10 cellular contexts compared by ENCODE assay signal in the genomic region with DNA sequence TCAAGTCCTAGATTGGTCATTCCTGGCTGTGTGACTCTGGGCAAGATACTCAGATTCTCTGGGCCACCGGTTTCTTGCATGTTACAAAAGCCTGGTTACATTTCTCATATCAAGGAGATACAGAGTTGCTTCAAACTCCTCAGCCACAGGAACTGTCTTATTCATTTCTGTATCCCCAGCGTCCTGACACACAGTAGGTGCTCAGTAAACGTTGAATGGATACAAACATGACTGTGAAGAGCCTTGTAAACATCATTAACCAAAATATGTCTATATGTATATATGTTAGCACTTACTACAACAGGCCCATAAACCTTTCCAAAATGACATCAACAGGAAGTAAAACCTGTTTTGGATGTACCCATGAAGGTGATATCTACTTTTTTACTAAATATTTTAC. TPM values are rescaled to one million over a fixed set of nuclear protein-coding genes. Genes with fewer than 3 reads are reported as not detected.
A peak's percentile ranks its signal among the peaks of the same experiment; 100 is the strongest.
DNase-seq lines count a peak whose midpoint lies in the region; ATAC-seq, FAIRE-seq and TF ChIP-seq lines count a peak whose summit lies in the region.
"Had no signal": no experiment of that assay in that cellular context is flagged by ENCODE, and none has a peak within 500 bp of the region (broad histone marks: within the 10 kb centered on the region; RNA-seq: fewer than 3 reads in every experiment).

No MANE protein-coding gene starts in this region.

- FAIRE-seq in HepG2 (lab: Jason Lieb, UNC) = no peak
- no peak for FAIRE-seq in astrocyte (lab: Jason Lieb, UNC)
- FAIRE-seq: colon had no signal

- TF ChIP-seq EP300 in HepG2 (IDR thresholded peaks at IDR 0.05; ENCODE audit: low read depth in 2 of 2, low read length in 2 of 2) = no peak
- TF ChIP-seq EP300 in HepG2 (CRISPR knock-in tag; IDR thresholded peaks at IDR 0.05; ENCODE audit: borderline replicate concordance) = no peak

- ATAC-seq in HepG2 (no peak), right lobe of liver (no peak), HG02642 (IDR thresholded peaks at IDR 0.05; ENCODE audit: poor library complexity, unreplicated experiment) (no peak)
- ATAC-seq: activated CD4-positive, CD25-positive, alpha-beta regulatory T cell treated with anti-CD3 and anti-CD28 coated beads, Interleukin-2, amount 50 U/mL, for 24 hours had no signal

- TF ChIP-seq POLR2A in HepG2 (IDR thresholded peaks at IDR 0.05; ENCODE audit: insufficient read depth in 1 of 2, low read depth in 2 of 2, low read length in 2 of 2) = no peak
- no peak for TF ChIP-seq POLR2A in right lobe of liver (IDR thresholded peaks at IDR 0.05)
- no peak for TF ChIP-seq POLR2A in uterus (IDR thresholded peaks at IDR 0.05)

- H3K9me3 ChIP-seq in HepG2 (ENCODE audit: low read length) (no peaks in the 10 kb centered on the region), right lobe of liver (no peaks in the 10 kb centered on the region), astrocyte (ENCODE audit: insufficient read depth, low read depth, low read length) (no peaks in the 10 kb centered on the region), muscle layer of duodenum (ENCODE audit: control insufficient read depth in 1 of 2, low read length in 2 of 2) (no peaks in the 10 kb centered on the region), uterus (no peaks in the 10 kb centered on the region), MG63 (no peaks in the 10 kb centered on the region)

- no peak overlapping the region for H3K9ac ChIP-seq in HepG2 (ENCODE audit: insufficient read depth, low read depth, low read length)
- no peak overlapping the region for H3K9ac ChIP-seq in astrocyte (ENCODE audit: low read length)

- no peak overlapping the region for H3K4me2 ChIP-seq in HepG2 (ENCODE audit: low read depth, low read length)
- H3K4me2 ChIP-seq in astrocyte (ENCODE audit: low read length) = no peak overlapping the region

- no peaks in the 10 kb centered on the region for H3K79me2 ChIP-seq in HepG2 (ENCODE audit: insufficient read depth, low read length)
- peaks cover 28% of the 10 kb centered on the region for H3K79me2 ChIP-seq in astrocyte (ENCODE audit: insufficient read depth, low read length)

- H3K27me3 ChIP-seq in HepG2 (ENCODE audit: control insufficient read depth in 1 of 2, insufficient read depth in 2 of 2, low read length in 2 of 2) (no peaks in the 10 kb centered on the region), right lobe of liver (no peaks in the 10 kb centered on the region), astrocyte (ENCODE audit: insufficient read depth, low read length) (peaks cover 2% of the 10 kb centered on the region), muscle layer of duodenum (ENCODE audit: low read depth, low read length) (no peaks in the 10 kb centered on the region), uterus (no peaks in the 10 kb centered on the region), MG63 (no peaks in the 10 kb centered on the region)

- no peak for TF ChIP-seq RAD21 in HepG2 (CRISPR knock-in tag; IDR thresholded peaks at IDR 0.05)

- TSS peak; percentile 58 for BruUV-seq in HepG2 (replicated peaks; lab: Mats Ljungman, UMichigan)

- CTCF ChIA-PET in HepG2 (lab: Yijun Ruan, JAX; ENCODE audit: low intra/inter-chr PET ratio, low total read pairs) = no interaction called here

- H2AFZ ChIP-seq in HepG2 (ENCODE audit: low read length) = no peak overlapping the region
- no peak overlapping the region for H2AFZ ChIP-seq in astrocyte (ENCODE audit: low read depth, low read length)

- TF ChIP-seq CTCF in HepG2 (CRISPR knock-in tag; IDR thresholded peaks at IDR 0.05) (no peak), right lobe of liver (IDR thresholded peaks at IDR 0.05) (no peak), astrocyte (IDR thresholded peaks at IDR 0.05; ENCODE audit: insufficient read depth, low read depth, low read length) (no peak), uterus (IDR thresholded peaks at IDR 0.05) (no peak)

- H3K4me1 ChIP-seq in HepG2 (ENCODE audit: insufficient read depth, low read length) (peaks cover 32% of the 10 kb centered on the region), right lobe of liver (peaks cover 0 to 21% (median 2%) of the 10 kb centered on the region in 4 donors), astrocyte (ENCODE audit: insufficient read depth, low read length) (peaks cover 11% of the 10 kb centered on the region), muscle layer of duodenum (ENCODE audit: control insufficient read depth in 1 of 2, insufficient read depth in 2 of 2, low read length in 2 of 2) (peaks cover 29 to 41% of the 10 kb centered on the region in 2 donors), uterus (peaks cover 3 to 10% of the 10 kb centered on the region in 2 donors)

- H3K27ac ChIP-seq in HepG2 (ENCODE audit: extremely low read length, insufficient read depth, low read length) (no peak overlapping the region), right lobe of liver (no peak overlapping the region), astrocyte (ENCODE audit: low read depth, low read length) (no peak overlapping the region), muscle layer of duodenum (ENCODE audit: low read length) (peak overlapping the region; percentile 49), uterus (peak overlapping the region; percentile 80 to 94)

- POLR2A ChIA-PET in HepG2 (lab: Yijun Ruan, JAX) = interaction anchor here (0.7 kb wide), 1 partner anchor 45 kb away, joined by 3 read pairs; no protein-coding TSS in a partner anchor

- H3K4me3 ChIP-seq in HepG2 (replicated peaks in 1 of 3; ENCODE audit: insufficient read depth in 1 of 3, low read depth in 2 of 3, low read length in 3 of 3) (no peak overlapping the region), right lobe of liver (no peak overlapping the region), astrocyte (ENCODE audit: insufficient read depth, low read depth, low read length) (no peak overlapping the region), muscle layer of duodenum (ENCODE audit: low read depth in 1 of 2, low read length in 2 of 2) (peak overlapping the region; percentile 88 to 92), uterus (no peak overlapping the region), MG63 (no peak overlapping the region)

- intact Hi-C loops in HepG2 (cut with micrococcal nuclease; ENCODE audit: unreplicated experiment) (loop anchor here (10.0 kb wide), 1 partner anchor 70 kb away; no protein-coding TSS in a partner anchor), right lobe of liver (cut with DNase I) (loop anchor here in 1 of 2 donors (10.0 kb wide), 1 partner anchor 240 kb away; no protein-coding TSS in a partner anchor), uterus (cut with DNase I; ENCODE audit: low total_unique reads) (no loop called here)

- in situ Hi-C loops in HepG2 (cut with HindIII; ENCODE audit: extremely low pct_ligation_motif_present, low pct_unique_long_range_greater_than_20kb) = loop anchor here (5.0 to 10.0 kb wide), 2 partner anchors 70 to 123 kb away; a partner anchor contains a TSS

- H3K4me3 Mint-ChIP-seq in astrocyte (ENCODE audit: unreplicated experiment) = peak overlapping the region; percentile 86

- DNase-seq in HepG2 (ENCODE audit: low spot score) = no peak
- DNase-seq in right lobe of liver = no peak
- DNase-seq in astrocyte (ENCODE audit: low read depth) = no peak
- DNase-seq in uterus = no peak
- DNase-seq in MG63 = no peak
- no peak for DNase-seq in NCI-H524 (lab: John Stamatoyannopoulos, UW)

- no peaks in the 10 kb centered on the region for H3K27me3 Mint-ChIP-seq in astrocyte (ENCODE audit: low read depth, unreplicated experiment)

- H3K4me1 Mint-ChIP-seq in astrocyte (ENCODE audit: low read depth, unreplicated experiment) = peaks cover 29% of the 10 kb centered on the region

- H3K36me3 ChIP-seq in HepG2 (replicated peaks in 1 of 2; ENCODE audit: control insufficient read depth in 1 of 2, insufficient read depth in 2 of 2, low read length in 2 of 2) (peaks cover 0 to 5% of the 10 kb centered on the region in 2 experiments; a peak in 1 of 5 replicates), right lobe of liver (peaks cover 0 to 4% (median 4%) of the 10 kb centered on the region in 4 donors), astrocyte (ENCODE audit: insufficient read depth, low read length) (no peaks in the 10 kb centered on the region), muscle layer of duodenum (ENCODE audit: control insufficient read depth in 1 of 2, insufficient read depth in 2 of 2, low read length in 2 of 2) (peaks cover 7 to 9% of the 10 kb centered on the region in 2 donors), uterus (no peaks in the 10 kb centered on the region), MG63 (peaks cover 15% of the 10 kb centered on the region)

- no peaks in the 10 kb centered on the region for H3K9me3 Mint-ChIP-seq in astrocyte (ENCODE audit: unreplicated experiment)

- peaks cover 6% of the 10 kb centered on the region for H3K36me3 Mint-ChIP-seq in astrocyte (ENCODE audit: low read depth, unreplicated experiment)

- H4K20me1 ChIP-seq in HepG2 (ENCODE audit: insufficient read depth, low read length) (no peaks in the 10 kb centered on the region), astrocyte (ENCODE audit: insufficient read depth, low read length) (peaks cover 54% of the 10 kb centered on the region)

- WGBS in HepG2 (ENCODE audit: low lambda C conversion rate) = 82% methylated on average over 3 of the region's 3 CpGs
- 36% methylated on average over 2 of the region's 3 CpGs for WGBS in right lobe of liver (ENCODE audit: insufficient coverage, low coverage, low lambda C conversion rate, missing lambda C conversion rate)

- H3K27ac Mint-ChIP-seq in astrocyte (ENCODE audit: unreplicated experiment) = no peak overlapping the region

RNA-seq across cellular contexts. Expression of a gene that starts 1.6 kb away (rescaled TPM):
- 30.7 and 33.8 TPM in 2 replicates for total RNA-seq in HepG2 (2016; rRNA removed; fragmentation: Illumina TruSeq; extraction: Trizol)
- total RNA-seq in HepG2 (2016; cell fraction: cytosol; rRNA removed; fragmentation: Illumina TruSeq; extraction: Trizol; ENCODE audit: low read depth) = 29.6 and 37.0 TPM in 2 replicates
- 31.5 and 34.4 TPM in 2 replicates for total RNA-seq in HepG2 (2016; cell fraction: insoluble cytoplasmic fraction; rRNA removed; fragmentation: Illumina TruSeq; extraction: Trizol)
- total RNA-seq in HepG2 (2016; cell fraction: membrane; rRNA removed; fragmentation: Illumina TruSeq; extraction: Trizol) = 33.2 and 41.2 TPM in 2 replicates
- 15.1 and 15.7 TPM in 2 replicates for total RNA-seq in HepG2 (2016; cell fraction: nucleus; rRNA removed; fragmentation: Illumina TruSeq; extraction: Trizol)
- 23.3 and 24.8 TPM in 2 replicates for polyA plus RNA-seq in HepG2 (2011; rRNA removed)
- 27.1 and 35.6 TPM in 2 replicates for polyA plus RNA-seq in HepG2 (2011; cell fraction: cytosol; rRNA removed)
- polyA plus RNA-seq in HepG2 (2011; cell fraction: nucleus; rRNA removed) = 29.2 and 30.5 TPM in 2 replicates
- polyA plus RNA-seq in HepG2 (2012) = 14.8 and 24.0 TPM in 2 replicates
- 31.8 and 36.4 TPM in 2 replicates for polyA plus RNA-seq in HepG2 (2016; cell fraction: cytosol; fragmentation: Illumina TruSeq; extraction: Trizol; ENCODE audit: low read depth)
- polyA plus RNA-seq in HepG2 (2016; cell fraction: insoluble cytoplasmic fraction; fragmentation: Illumina TruSeq; extraction: Trizol; ENCODE audit: low read depth) = 30.6 and 31.4 TPM in 2 replicates
- 32.7 and 36.2 TPM in 2 replicates for polyA plus RNA-seq in HepG2 (2016; cell fraction: membrane; fragmentation: Illumina TruSeq; extraction: Trizol; ENCODE audit: low read depth)
- polyA plus RNA-seq in HepG2 (2016; cell fraction: nucleus; fragmentation: Illumina TruSeq; extraction: Trizol; ENCODE audit: insufficient read depth, low read depth) = 28.4 and 29.1 TPM in 2 replicates
- polyA minus RNA-seq in HepG2 (2011; rRNA and poly(A)+ RNA removed; ENCODE audit: low replicate concordance) = 13.8 and 44.3 TPM in 2 replicates
- polyA minus RNA-seq in HepG2 (2011; cell fraction: cytosol; rRNA and poly(A)+ RNA removed) = 9.0 and 12.0 TPM in 2 replicates
- 7.7 and 8.2 TPM in 2 replicates for polyA minus RNA-seq in HepG2 (2011; cell fraction: nucleus; rRNA and poly(A)+ RNA removed)
- 10 to 100 TPM; 28.6 to 73.0 (median 31.3) TPM for total RNA-seq in right lobe of liver
- total RNA-seq in astrocyte = 89.2 and 117 TPM in 2 replicates
- total RNA-seq in uterus = 100 to 1,000 TPM in 1 of 4 donors, 10 to 100 TPM in 3; 34.7 to 162 (median 63.4) TPM
- total RNA-seq in MG63 (2014; rRNA removed; shearing (Covaris generic); ENCODE audit: low replicate concordance) = 281 and 342 TPM in 2 replicates

RNA-seq across cellular contexts. Expression of a gene that starts 26.2 kb away (rescaled TPM):
- total RNA-seq in HepG2 (2016; rRNA removed; fragmentation: Illumina TruSeq; extraction: Trizol) = 89.2 and 95.7 TPM in 2 replicates
- total RNA-seq in HepG2 (2016; cell fraction: cytosol; rRNA removed; fragmentation: Illumina TruSeq; extraction: Trizol; ENCODE audit: low read depth) = 64.5 and 65.6 TPM in 2 replicates
- total RNA-seq in HepG2 (2016; cell fraction: insoluble cytoplasmic fraction; rRNA removed; fragmentation: Illumina TruSeq; extraction: Trizol) = 87.9 and 107 TPM in 2 replicates
- total RNA-seq in HepG2 (2016; cell fraction: membrane; rRNA removed; fragmentation: Illumina TruSeq; extraction: Trizol) = 112 and 135 TPM in 2 replicates
- total RNA-seq in HepG2 (2016; cell fraction: nucleus; rRNA removed; fragmentation: Illumina TruSeq; extraction: Trizol) = 38.9 and 40.5 TPM in 2 replicates
- polyA plus RNA-seq in HepG2 (2011; rRNA removed) = 146 TPM in 2 replicates
- 171 and 302 TPM in 2 replicates for polyA plus RNA-seq in HepG2 (2011; cell fraction: cytosol; rRNA removed)
- polyA plus RNA-seq in HepG2 (2011; cell fraction: nucleus; rRNA removed) = 77.0 and 77.1 TPM in 2 replicates
- polyA plus RNA-seq in HepG2 (2012) = 133 and 141 TPM in 2 replicates
- 151 and 159 TPM in 2 replicates for polyA plus RNA-seq in HepG2 (2016; cell fraction: cytosol; fragmentation: Illumina TruSeq; extraction: Trizol; ENCODE audit: low read depth)
- 220 and 222 TPM in 2 replicates for polyA plus RNA-seq in HepG2 (2016; cell fraction: insoluble cytoplasmic fraction; fragmentation: Illumina TruSeq; extraction: Trizol; ENCODE audit: low read depth)
- polyA plus RNA-seq in HepG2 (2016; cell fraction: membrane; fragmentation: Illumina TruSeq; extraction: Trizol; ENCODE audit: low read depth) = 239 and 256 TPM in 2 replicates
- 118 and 123 TPM in 2 replicates for polyA plus RNA-seq in HepG2 (2016; cell fraction: nucleus; fragmentation: Illumina TruSeq; extraction: Trizol; ENCODE audit: insufficient read depth, low read depth)
- 148 and 164 TPM in 2 replicates for polyA minus RNA-seq in HepG2 (2011; rRNA and poly(A)+ RNA removed; ENCODE audit: low replicate concordance)
- 70.4 and 91.9 TPM in 2 replicates for polyA minus RNA-seq in HepG2 (2011; cell fraction: cytosol; rRNA and poly(A)+ RNA removed)
- polyA minus RNA-seq in HepG2 (2011; cell fraction: nucleus; rRNA and poly(A)+ RNA removed) = 33.3 and 40.7 TPM in 2 replicates
- total RNA-seq in right lobe of liver = 100 to 1,000 TPM in 2 of 6 experiments, 10 to 100 TPM in 4; 39.0 to 107 (median 56.5) TPM
- total RNA-seq in astrocyte = 103 and 108 TPM in 2 replicates
- total RNA-seq in uterus = 10 to 100 TPM in 3 of 4 donors, 1 to 10 TPM in 1; 4.6 to 74.5 (median 26.7) TPM
- total RNA-seq in MG63 (2014; rRNA removed; shearing (Covaris generic); ENCODE audit: low replicate concordance) = 151 and 166 TPM in 2 replicates

RNA-seq across cellular contexts. Expression of a gene that starts 26.3 kb away (rescaled TPM):
- total RNA-seq in HepG2 (2016; rRNA removed; fragmentation: Illumina TruSeq; extraction: Trizol) (48.4 and 58.4 TPM in 2 replicates), right lobe of liver (10 to 100 TPM; 12.8 to 19.6 (median 17.2) TPM), astrocyte (39.3 and 46.3 TPM in 2 replicates), uterus (10 to 100 TPM in 1 of 4 donors, 1 to 10 TPM in 2, under 1 TPM in 1; 0.51 to 17.8 (median 7.9) TPM)
- total RNA-seq in HepG2 (2016; cell fraction: cytosol; rRNA removed; fragmentation: Illumina TruSeq; extraction: Trizol; ENCODE audit: low read depth) = 19.8 and 25.4 TPM in 2 replicates
- 51.5 and 62.4 TPM in 2 replicates for total RNA-seq in HepG2 (2016; cell fraction: insoluble cytoplasmic fraction; rRNA removed; fragmentation: Illumina TruSeq; extraction: Trizol)
- total RNA-seq in HepG2 (2016; cell fraction: membrane; rRNA removed; fragmentation: Illumina TruSeq; extraction: Trizol) = 31.1 and 36.0 TPM in 2 replicates
- total RNA-seq in HepG2 (2016; cell fraction: nucleus; rRNA removed; fragmentation: Illumina TruSeq; extraction: Trizol) = 38.3 and 50.4 TPM in 2 replicates
- polyA plus RNA-seq in HepG2 (2011; rRNA removed) = 43.3 and 45.9 TPM in 2 replicates
- polyA plus RNA-seq in HepG2 (2011; cell fraction: cytosol; rRNA removed) = 43.5 and 48.0 TPM in 2 replicates
- 49.8 and 55.0 TPM in 2 replicates for polyA plus RNA-seq in HepG2 (2011; cell fraction: nucleus; rRNA removed)
- polyA plus RNA-seq in HepG2 (2012) = 36.0 and 45.5 TPM in 2 replicates
- 20.0 and 21.6 TPM in 2 replicates for polyA plus RNA-seq in HepG2 (2016; cell fraction: cytosol; fragmentation: Illumina TruSeq; extraction: Trizol; ENCODE audit: low read depth)
- polyA plus RNA-seq in HepG2 (2016; cell fraction: insoluble cytoplasmic fraction; fragmentation: Illumina TruSeq; extraction: Trizol; ENCODE audit: low read depth) = 99.0 and 104 TPM in 2 replicates
- polyA plus RNA-seq in HepG2 (2016; cell fraction: membrane; fragmentation: Illumina TruSeq; extraction: Trizol; ENCODE audit: low read depth) = 29.9 and 32.3 TPM in 2 replicates
- polyA plus RNA-seq in HepG2 (2016; cell fraction: nucleus; fragmentation: Illumina TruSeq; extraction: Trizol; ENCODE audit: insufficient read depth, low read depth) = 76.6 and 84.9 TPM in 2 replicates
- 16.4 and 48.3 TPM in 2 replicates for polyA minus RNA-seq in HepG2 (2011; rRNA and poly(A)+ RNA removed; ENCODE audit: low replicate concordance)
- polyA minus RNA-seq in HepG2 (2011; cell fraction: cytosol; rRNA and poly(A)+ RNA removed) = 10.2 and 15.5 TPM in 2 replicates
- polyA minus RNA-seq in HepG2 (2011; cell fraction: nucleus; rRNA and poly(A)+ RNA removed) = 37.8 and 42.2 TPM in 2 replicates
- total RNA-seq in MG63 (2014; rRNA removed; shearing (Covaris generic); ENCODE audit: low replicate concordance) = 146 and 237 TPM in 2 replicates

RNA-seq across cellular contexts. Expression of a gene that starts 33.5 kb away (rescaled TPM):
- total RNA-seq in HepG2 (2016; rRNA removed; fragmentation: Illumina TruSeq; extraction: Trizol) (21.5 and 34.3 TPM in 2 replicates), right lobe of liver (10 to 100 TPM; 17.5 to 23.3 (median 19.8) TPM), astrocyte (56.2 and 58.5 TPM in 2 replicates), uterus (10 to 100 TPM; 12.3 to 47.8 (median 32.5) TPM)
- total RNA-seq in HepG2 (2016; cell fraction: cytosol; rRNA removed; fragmentation: Illumina TruSeq; extraction: Trizol; ENCODE audit: low read depth) = 5.1 and 5.2 TPM in 2 replicates
- total RNA-seq in HepG2 (2016; cell fraction: insoluble cytoplasmic fraction; rRNA removed; fragmentation: Illumina TruSeq; extraction: Trizol) = 19.8 and 32.7 TPM in 2 replicates
- 11.2 and 15.4 TPM in 2 replicates for total RNA-seq in HepG2 (2016; cell fraction: membrane; rRNA removed; fragmentation: Illumina TruSeq; extraction: Trizol)
- 39.6 and 43.8 TPM in 2 replicates for total RNA-seq in HepG2 (2016; cell fraction: nucleus; rRNA removed; fragmentation: Illumina TruSeq; extraction: Trizol)
- 24.6 and 27.8 TPM in 2 replicates for polyA plus RNA-seq in HepG2 (2011; rRNA removed)
- 16.5 and 25.1 TPM in 2 replicates for polyA plus RNA-seq in HepG2 (2011; cell fraction: cytosol; rRNA removed)
- 19.3 and 19.4 TPM in 2 replicates for polyA plus RNA-seq in HepG2 (2011; cell fraction: nucleus; rRNA removed)
- polyA plus RNA-seq in HepG2 (2012) = 21.3 and 21.7 TPM in 2 replicates
- 1.8 and 2.0 TPM in 2 replicates for polyA plus RNA-seq in HepG2 (2016; cell fraction: cytosol; fragmentation: Illumina TruSeq; extraction: Trizol; ENCODE audit: low read depth)
- polyA plus RNA-seq in HepG2 (2016; cell fraction: insoluble cytoplasmic fraction; fragmentation: Illumina TruSeq; extraction: Trizol; ENCODE audit: low read depth) = 15.5 and 15.8 TPM in 2 replicates
- 5.3 and 5.5 TPM in 2 replicates for polyA plus RNA-seq in HepG2 (2016; cell fraction: membrane; fragmentation: Illumina TruSeq; extraction: Trizol; ENCODE audit: low read depth)
- 54.2 and 59.0 TPM in 2 replicates for polyA plus RNA-seq in HepG2 (2016; cell fraction: nucleus; fragmentation: Illumina TruSeq; extraction: Trizol; ENCODE audit: insufficient read depth, low read depth)
- 38.0 and 49.2 TPM in 2 replicates for polyA minus RNA-seq in HepG2 (2011; rRNA and poly(A)+ RNA removed; ENCODE audit: low replicate concordance)
- 20.9 and 25.3 TPM in 2 replicates for polyA minus RNA-seq in HepG2 (2011; cell fraction: cytosol; rRNA and poly(A)+ RNA removed)
- polyA minus RNA-seq in HepG2 (2011; cell fraction: nucleus; rRNA and poly(A)+ RNA removed) = 29.5 and 36.7 TPM in 2 replicates
- total RNA-seq in MG63 (2014; rRNA removed; shearing (Covaris generic); ENCODE audit: low replicate concordance) = 48.8 and 49.4 TPM in 2 replicates

RNA-seq across cellular contexts. Expression of a gene that starts 49.4 kb away (rescaled TPM):
- total RNA-seq in HepG2 (2016; rRNA removed; fragmentation: Illumina TruSeq; extraction: Trizol) = 0.01 and 0.18 TPM in 2 replicates
- 1.1 TPM in 1 of 2 replicates, not detected in the other for total RNA-seq in HepG2 (2016; cell fraction: cytosol; rRNA removed; fragmentation: Illumina TruSeq; extraction: Trizol; ENCODE audit: low read depth)
- total RNA-seq in HepG2 (2016; cell fraction: insoluble cytoplasmic fraction; rRNA removed; fragmentation: Illumina TruSeq; extraction: Trizol) = 0.45 TPM in 1 of 2 replicates, not detected in the other
- 0.93 and 0.96 TPM in 2 replicates for total RNA-seq in HepG2 (2016; cell fraction: membrane; rRNA removed; fragmentation: Illumina TruSeq; extraction: Trizol)
- 0.53 TPM in 1 of 2 replicates, not detected in the other for total RNA-seq in HepG2 (2016; cell fraction: nucleus; rRNA removed; fragmentation: Illumina TruSeq; extraction: Trizol)
- polyA plus RNA-seq in HepG2 (2011; rRNA removed) = 0.22 and 0.50 TPM in 2 replicates
- under 0.01 and 0.01 TPM in 2 replicates for polyA plus RNA-seq in HepG2 (2011; cell fraction: cytosol; rRNA removed)
- polyA plus RNA-seq in HepG2 (2011; cell fraction: nucleus; rRNA removed) = 0.02 and 0.03 TPM in 2 replicates
- polyA plus RNA-seq in HepG2 (2012) = 0.05 and 0.07 TPM in 2 replicates
- 0.51 and 1.6 TPM in 2 replicates for polyA plus RNA-seq in HepG2 (2016; cell fraction: cytosol; fragmentation: Illumina TruSeq; extraction: Trizol; ENCODE audit: low read depth)
- not detected in 2 replicates for polyA plus RNA-seq in HepG2 (2016; cell fraction: insoluble cytoplasmic fraction; fragmentation: Illumina TruSeq; extraction: Trizol; ENCODE audit: low read depth)
- 1.5 TPM in 1 of 2 replicates, not detected in the other for polyA plus RNA-seq in HepG2 (2016; cell fraction: membrane; fragmentation: Illumina TruSeq; extraction: Trizol; ENCODE audit: low read depth)
- polyA plus RNA-seq in HepG2 (2016; cell fraction: nucleus; fragmentation: Illumina TruSeq; extraction: Trizol; ENCODE audit: insufficient read depth, low read depth) = 0.05 TPM in 1 of 2 replicates, not detected in the other
- 0.02 and 0.22 TPM in 2 replicates for polyA minus RNA-seq in HepG2 (2011; rRNA and poly(A)+ RNA removed; ENCODE audit: low replicate concordance)
- 0.79 TPM in 1 of 2 replicates, not detected in the other for polyA minus RNA-seq in HepG2 (2011; cell fraction: cytosol; rRNA and poly(A)+ RNA removed)
- under 0.01 TPM in 2 replicates for polyA minus RNA-seq in HepG2 (2011; cell fraction: nucleus; rRNA and poly(A)+ RNA removed)
- total RNA-seq in right lobe of liver = 1 to 10 TPM in 5 of 6 experiments, under 1 TPM in 1; 0.93 to 2.4 (median 1.1) TPM
- total RNA-seq in astrocyte = 13.2 and 14.3 TPM in 2 replicates
- total RNA-seq in uterus = 10 to 100 TPM in 2 of 4 donors, 1 to 10 TPM in 2; 4.1 to 21.2 (median 9.6) TPM
- total RNA-seq in MG63 (2014; rRNA removed; shearing (Covaris generic); ENCODE audit: low replicate concordance) = 0.20 and 0.33 TPM in 2 replicates

Comparison
In these comparisons a context has a peak if more than half of its experiments do, and no peak if none do; other contexts are left out.
1. H3K27ac ChIP-seq: peak in muscle layer of duodenum (single experiment) and uterus (2 of 2); none in HepG2 (single experiment), right lobe of liver (0 of 3) and astrocyte (single experiment).
2. H3K4me3 ChIP-seq: peak in muscle layer of duodenum (2 of 2); none in HepG2 (0 of 3), right lobe of liver (0 of 3), astrocyte (single experiment), uterus (0 of 2) and MG63 (single experiment).